ENCODE assay signal across 8 cellular contexts in genomic region chr7:107180378-107180777, GRCh38. TPM values are rescaled to one million over a fixed set of nuclear protein-coding genes. Genes with fewer than 3 reads are reported as not detected.
A peak's percentile ranks its signal among the peaks of the same experiment; 100 is the strongest.
DNase-seq lines count a peak whose midpoint lies in the region; ATAC-seq and TF ChIP-seq lines count a peak whose summit lies in the region.

No MANE protein-coding gene starts in this region.

- peaks cover 45% of the 10 kb centered on the region for H3K36me3 ChIP-seq in suprapubic skin

- H3K9me3 ChIP-seq in suprapubic skin = no peaks in the 10 kb centered on the region

- no peak for TF ChIP-seq CTCF in suprapubic skin (IDR thresholded peaks at IDR 0.05)

- peak overlapping the region in 4 of 6 donors; percentile 1 to 23 (median 11) for H3K27ac Mint-ChIP-seq in immature natural killer cell

- in situ Hi-C loops in ACHN (cut with HindIII; ENCODE audit: low pct_ligation_motif_present, low pct_unique_long_range_greater_than_20kb, low sequenced_read_pairs) = no loop called here

- WGBS in suprapubic skin = 48% methylated on average over 1 of the region's 1 CpG

- no peak overlapping the region for H3K4me3 ChIP-seq in suprapubic skin

- H3K4me1 Mint-ChIP-seq in immature natural killer cell = peaks cover 41 to 63% of the 10 kb centered on the region in 2 donors

- no peak for TF ChIP-seq POLR2A in suprapubic skin (IDR thresholded peaks at IDR 0.05)

- H3K27ac ChIP-seq in suprapubic skin = no peak overlapping the region

- ATAC-seq in HG03442 (IDR thresholded peaks at IDR 0.05; ENCODE audit: unreplicated experiment) (no peak), HG02884 (IDR thresholded peaks at IDR 0.05; ENCODE audit: unreplicated experiment) (no peak)

- no peaks in the 10 kb centered on the region for H3K27me3 ChIP-seq in suprapubic skin

- no peak overlapping the region for H3K4me3 Mint-ChIP-seq in immature natural killer cell

- DNase-seq in ACHN (peak; percentile 58), M059J (ENCODE audit: low read depth) (peak; percentile 76), activated T-helper 1 cell treated with Interleukin-2 at 50 U/mL for 16 hours (ENCODE audit: low read depth) (peak; percentile 16), immature natural killer cell (no peak), suprapubic skin (ENCODE audit: low spot score in 2 of 2) (no peak)
- DNase-seq in stimulated activated CD8-positive, alpha-beta memory T cell treated with anti-CD3 and anti-CD28 coated beads, Interleukin-2, amount 100 ng/mL, for 48 hours (ENCODE audit: low read depth in 2 of 2) = peak; percentile 50 to 52

- no peak for TF ChIP-seq EP300 in suprapubic skin (IDR thresholded peaks at IDR 0.05)

- no peaks in the 10 kb centered on the region for H3K9me3 Mint-ChIP-seq in immature natural killer cell

- peaks cover 51% of the 10 kb centered on the region for H3K4me1 ChIP-seq in suprapubic skin

- peaks cover 0 to 3% (median 3%) of the 10 kb centered on the region in 3 donors for H3K27me3 Mint-ChIP-seq in immature natural killer cell (ENCODE audit: low read depth in 3 of 3)

- H3K36me3 Mint-ChIP-seq in immature natural killer cell = peaks cover 0 to 28% (median 14%) of the 10 kb centered on the region in 3 donors

RNA-seq across cellular contexts. Expression of gene HBP1, which starts 11.6 kb away (rescaled TPM):
- 61.5 and 73.1 TPM in 2 replicates for total RNA-seq in M059J (2014; rRNA removed; shearing (Covaris generic))
- 100 to 1,000 TPM in 1 of 3 donors, 10 to 100 TPM in 2; 42.8 to 107 (median 51.9) TPM for polyA plus RNA-seq in immature natural killer cell
- total RNA-seq in suprapubic skin = 100 to 1,000 TPM; 101 to 207 (median 138) TPM

Comparison
In these comparisons a context has a peak if more than half of its experiments do, and no peak if none do; other contexts are left out.
1. DNase-seq: peak in ACHN (single experiment), M059J (single experiment), activated T-helper 1 cell treated with Interleukin-2 at 50 U/mL for 16 hours (single experiment) and stimulated activated CD8-positive, alpha-beta memory T cell treated with anti-CD3 and anti-CD28 coated beads, Interleukin-2, amount 100 ng/mL, for 48 hours (2 of 2); none in immature natural killer cell (0 of 3) and suprapubic skin (0 of 2).